8 cellular contexts compared by ENCODE assay signal in genomic region chr10:110225441-110225755, GRCh38. TPM values are rescaled to one million over a fixed set of nuclear protein-coding genes. Genes with fewer than 3 reads are reported as not detected.
DNase-seq lines count a peak whose midpoint lies in the region; ATAC-seq, FAIRE-seq and TF ChIP-seq lines count a peak whose summit lies in the region.

No MANE protein-coding gene starts in this region.

- BruUV-seq in K562 (replicated peaks; lab: Mats Ljungman, UMichigan), result no TSS peak

- H3K4me1 ChIP-seq in K562 (replicated peaks in 1 of 2; ENCODE audit: control insufficient read depth in 2 of 2, insufficient read depth in 2 of 2, low read length in 2 of 2) (peaks cover 31 to 36% of the 10 kb centered on the region in 2 experiments; a peak in 4 of 5 replicates), muscle layer of colon (ENCODE audit: insufficient read depth, low read length) (peaks cover 45% of the 10 kb centered on the region)

- H3K9me3 ChIP-seq in K562 (replicated peaks; ENCODE audit: control insufficient read depth, insufficient read depth, low read depth, low read length), result no peaks in the 10 kb centered on the region
- H3K9me3 ChIP-seq in muscle layer of colon (ENCODE audit: low read length), result no peaks in the 10 kb centered on the region

- H3K4me2 ChIP-seq in K562 (ENCODE audit: insufficient read depth, low read length), result peak overlapping the region; percentile 78

- H3K27me3 ChIP-seq in K562 (ENCODE audit: control insufficient read depth in 2 of 2, insufficient read depth in 2 of 2, low read length in 2 of 2) (no peaks in the 10 kb centered on the region), muscle layer of colon (ENCODE audit: control insufficient read depth in 1 of 2, insufficient read depth in 2 of 2, low read length in 2 of 2) (no peaks in the 10 kb centered on the region)

- H3K27ac ChIP-seq in K562 (ENCODE audit: extremely low read depth, low read depth, low read length), result peak overlapping the region; percentile 90
- peak overlapping the region; percentile 73 for H3K27ac ChIP-seq in muscle layer of colon (ENCODE audit: low read depth, low read length)

- POLR2A ChIA-PET in K562 (lab: Yijun Ruan, JAX), result interaction anchor here (0.6 to 1.3 kb wide), 3 partner anchors 15 to 50 kb away, joined by 3 to 4 read pairs (median 3); no protein-coding TSS in a partner anchor

- peak overlapping the region; percentile 80 for H2AFZ ChIP-seq in K562 (ENCODE audit: low read depth, low read length)

- H3K9me1 ChIP-seq in K562 (ENCODE audit: control insufficient read depth, insufficient read depth, low read length), result no peaks in the 10 kb centered on the region

- H3K79me2 ChIP-seq in K562 (ENCODE audit: control insufficient read depth, insufficient read depth, low read length), result peaks cover 70% of the 10 kb centered on the region

- no peaks in the 10 kb centered on the region for H4K20me1 ChIP-seq in K562 (replicated peaks; ENCODE audit: control insufficient read depth, insufficient read depth, low read length)

- H3K36me3 ChIP-seq in K562 (ENCODE audit: control insufficient read depth, insufficient read depth, low read length) (peaks cover 16% of the 10 kb centered on the region; the same call in 1 of the 3 replicates), muscle layer of colon (ENCODE audit: insufficient read depth, low read length) (peaks cover 11% of the 10 kb centered on the region)

- WGBS in K562 (ENCODE audit: insufficient coverage, low coverage, missing lambda C conversion rate), result 3% methylated on average over 7 of the region's 8 CpGs

- no peak for FAIRE-seq in K562 (lab: Jason Lieb, UNC)

- ATAC-seq in GM19043 (IDR thresholded peaks at IDR 0.05; ENCODE audit: low read depth, unreplicated experiment) (peak; percentile 2), HG03159 (IDR thresholded peaks at IDR 0.05; ENCODE audit: unreplicated experiment) (peak; percentile 1), K562 (no peak), HG02571 (IDR thresholded peaks at IDR 0.05; ENCODE audit: unreplicated experiment) (no peak)

- no peak for TF ChIP-seq EP300 in K562 (IDR thresholded peaks at IDR 0.05; ENCODE audit: low read length)

- TF ChIP-seq POLR2A in K562 (conservative IDR thresholded peaks at IDR 0.05), result no peak

- TF ChIP-seq CTCF in K562 (IDR thresholded peaks at IDR 0.05 in 2 of 3, conservative IDR thresholded peaks at IDR 0.05 in 1 of 3; ENCODE audit: insufficient read depth in 2 of 3, low read depth in 1 of 3, low read length in 3 of 3), result no peak

- intact Hi-C loops in K562 (cut with micrococcal nuclease), result loop anchor here (5.0 kb wide), 2 partner anchors 52 to 88 kb away; no protein-coding TSS in a partner anchor

- no peak for TF ChIP-seq RAD21 in K562 (CRISPR knock-in tag; conservative IDR thresholded peaks at IDR 0.05 in 1 of 2, IDR thresholded peaks at IDR 0.05 in 1 of 2)

- in situ Hi-C loops in K562 (cut with MboI), result no loop called here

- DNase-seq in K562 (ENCODE audit: extremely low read depth in 1 of 4, low spot score in 3 of 4) (no peak), NCI-H1417 (lab: John Stamatoyannopoulos, UW) (no peak), NCI-H1417 treated with DMSO at 0.1 percent for 48 hours (lab: John Stamatoyannopoulos, UW) (no peak), midbrain (lab: John Stamatoyannopoulos, UW) (no peak)

- H3K9ac ChIP-seq in K562 (ENCODE audit: insufficient read depth in 1 of 2, low read depth in 2 of 2, low read length in 2 of 2) (peak overlapping the region; percentile 72 to 94), muscle layer of colon (ENCODE audit: low read length) (peak overlapping the region; percentile 9)

- H3K4me3 ChIP-seq in K562 (peak overlapping the region; percentile 80), muscle layer of colon (ENCODE audit: low read depth in 1 of 2, low read length in 2 of 2) (peak overlapping the region in 1 of 2 donors; percentile 54)

- CTCF ChIA-PET in K562 (lab: Yijun Ruan, JAX; ENCODE audit: low intra/inter-chr PET ratio), result interaction anchor here (1.8 kb wide), 1 partner anchor 87 kb away, joined by 16 read pairs; no protein-coding TSS in a partner anchor

TF ChIP-seq in K562, 482 proteins besides CTCF, POLR2A, EP300 and RAD21:
- TF ChIP-seq ADNP (tag; IDR thresholded peaks at IDR 0.05) (0 out of 2 replicates have a peak, but pooled peaks have one; percentile 21), ZNF239 (CRISPR knock-in tag; IDR thresholded peaks at IDR 0.05) (no peak), MTA1 (IDR thresholded peaks at IDR 0.05; ENCODE audit: borderline replicate concordance) (no peak), CBFB (CRISPR knock-in tag; IDR thresholded peaks at IDR 0.05) (no peak), COPS2 (conservative IDR thresholded peaks at IDR 0.05) (no peak)

RNA-seq across cellular contexts. Expression of gene MXI1, which starts 18.0 kb away (rescaled TPM):
- 6.0 and 16.1 TPM in 2 replicates for total RNA-seq in K562 (2011; cell fraction: chromatin; rRNA removed; ENCODE audit: low replicate concordance)
- 4.0 and 5.7 TPM in 2 replicates for total RNA-seq in K562 (2011; cell fraction: nucleolus; rRNA removed)
- total RNA-seq in K562 (2011; cell fraction: nucleoplasm; rRNA removed), result 9.7 and 17.9 TPM in 2 replicates
- total RNA-seq in K562 (2014; rRNA removed) (14.3 and 18.2 TPM in 2 replicates), K562 (2014; rRNA removed; fragmentation: Illumina TruSeq; extraction: Trizol) (14.8 and 21.2 TPM in 2 replicates), K562 (2015; rRNA removed; fragmentation: Illumina TruSeq; extraction: Trizol) (8.0 and 9.1 TPM in 2 replicates), K562 (2021) (16.4 and 17.8 TPM in 2 replicates)
- polyA plus RNA-seq in K562 (2011; rRNA removed) (23.7 and 24.4 TPM in 2 replicates), K562 (2014; fragmentation: Illumina TruSeq; extraction: Trizol) (13.7 and 17.6 TPM in 2 replicates), K562 (2014; fragmentation: Nextera tagmentation; extraction: Ambion mirVana) (10 to 100 TPM; 11.4 to 15.8 TPM), K562 (2014; rRNA removed) (12.9 and 13.4 TPM in 2 replicates)
- 10.5 and 13.2 TPM in 2 replicates for polyA plus RNA-seq in K562 (2011; cell fraction: cytosol; rRNA removed)
- 18.3 and 28.9 TPM in 2 replicates for polyA plus RNA-seq in K562 (2011; cell fraction: nucleus; rRNA removed)
- polyA plus RNA-seq in K562 (2012), result 12.3 and 13.1 TPM in 2 replicates
- polyA minus RNA-seq in K562 (2011; rRNA and poly(A)+ RNA removed), result 27.0 and 27.3 TPM in 2 replicates
- 17.8 and 21.1 TPM in 2 replicates for polyA minus RNA-seq in K562 (2011; cell fraction: cytosol; rRNA and poly(A)+ RNA removed)
- polyA minus RNA-seq in K562 (2011; cell fraction: nucleus; rRNA and poly(A)+ RNA removed), result 5.9 and 12.3 TPM in 2 replicates

Comparison
In these comparisons a context has a peak if more than half of its experiments do, and no peak if none do; other contexts are left out.
1. ATAC-seq: peak in GM19043 (single experiment) and HG03159 (single experiment); none in K562 (single experiment) and HG02571 (single experiment).